In genomic region chr20:52191436-52192295, GRCh38 we compare ENCODE assay signal across 1 cellular context.
TF ChIP-seq lines count a peak whose summit lies in the region.

Gene ZFP64 (minus strand): TSS chr20:52191779. CDS start chr20:52191636, 143 bp downstream.

TF ChIP-seq in HepG2, 621 proteins besides CTCF, POLR2A, EP300 and RAD21 (continued from another document and continues in another):
- TF ChIP-seq GMEB2 (CRISPR knock-in tag; IDR thresholded peaks at IDR 0.05; ENCODE audit: low read depth) (no peak; the same call in 1 of the 2 replicates), KMT2A (CRISPR knock-in tag; IDR thresholded peaks at IDR 0.05) (peak; percentile 80), ZBTB39 (CRISPR knock-in tag; IDR thresholded peaks at IDR 0.05) (0 out of 2 replicates have a peak, but pooled peaks have one; percentile 17), ZEB1 (IDR thresholded peaks at IDR 0.05; ENCODE audit: insufficient replicate concordance, low read depth) (peak; percentile 31), KDM5A (IDR thresholded peaks at IDR 0.05; ENCODE audit: borderline replicate concordance, low read length) (peak; percentile 88; the same call in 1 of the 2 replicates), ZNF83 (CRISPR knock-in tag; IDR thresholded peaks at IDR 0.05; ENCODE audit: borderline replicate concordance) (peak; percentile 36; the same call in 1 of the 2 replicates), ZNF710 (CRISPR knock-in tag; IDR thresholded peaks at IDR 0.05; ENCODE audit: borderline replicate concordance) (peak; percentile 81; the same call in 1 of the 2 replicates), PAXIP1 (CRISPR knock-in tag; conservative IDR thresholded peaks at IDR 0.05) (peak; percentile 21; the same call in 1 of the 2 replicates), DDIT3 (CRISPR knock-in tag; IDR thresholded peaks at IDR 0.05) (0 out of 2 replicates have a peak, but pooled peaks have one; percentile 29), XRCC5 (optimal IDR thresholded peaks at IDR 0.05; ENCODE audit: low read length) (peak; percentile 98), ETV6 (CRISPR knock-in tag; conservative IDR thresholded peaks at IDR 0.05) (no peak; the same call in 1 of the 2 replicates), ZNF761 (CRISPR knock-in tag; conservative IDR thresholded peaks at IDR 0.05) (peak; percentile 86; the same call in 1 of the 2 replicates), ZFYVE20 (CRISPR knock-in tag; IDR thresholded peaks at IDR 0.05; ENCODE audit: borderline replicate concordance, low read depth) (0 out of 2 replicates have a peak, but pooled peaks have one; percentile 83), TGIF2 (CRISPR knock-in tag; IDR thresholded peaks at IDR 0.05) (no peak; the same call in 1 of the 2 replicates), YEATS4 (CRISPR knock-in tag; IDR thresholded peaks at IDR 0.05; ENCODE audit: borderline replicate concordance) (peak; percentile 95), GATAD2A (CRISPR knock-in tag; IDR thresholded peaks at IDR 0.05) (peak; percentile 53; the same call in 1 of the 2 replicates), ZNF234 (CRISPR knock-in tag; conservative IDR thresholded peaks at IDR 0.05) (no peak; the same call in none of the 2 replicates), ZNF34 (CRISPR knock-in tag; IDR thresholded peaks at IDR 0.05; ENCODE audit: borderline replicate concordance) (peak; percentile 11; the same call in 1 of the 2 replicates), SMC3 (IDR thresholded peaks at IDR 0.05; ENCODE audit: low read length) (peak; percentile 5; the same call in 1 of the 2 replicates), GPN1 (CRISPR knock-in tag; IDR thresholded peaks at IDR 0.05; ENCODE audit: borderline replicate concordance) (no peak), HMG20A (CRISPR knock-in tag; IDR thresholded peaks at IDR 0.05; ENCODE audit: borderline replicate concordance) (no peak; the same call in 1 of the 2 replicates), KDM4B (CRISPR knock-in tag; IDR thresholded peaks at IDR 0.05) (peak; percentile 78; the same call in 1 of the 2 replicates), ZNF530 (CRISPR knock-in tag; IDR thresholded peaks at IDR 0.05; ENCODE audit: low read depth) (peak; percentile 89; the same call in 1 of the 2 replicates), ELF3 (CRISPR knock-in tag; IDR thresholded peaks at IDR 0.05) (peak; percentile 90), PCBP2 (optimal IDR thresholded peaks at IDR 0.05; ENCODE audit: low read depth, low read length, poor library complexity, severe bottlenecking) (no peak), SNAPC5 (CRISPR knock-in tag; IDR thresholded peaks at IDR 0.05; ENCODE audit: borderline replicate concordance) (peak; percentile 89; the same call in 1 of the 2 replicates), HNRNPL (IDR thresholded peaks at IDR 0.05; ENCODE audit: low read depth, low read length) (peak; percentile 51; the same call in 1 of the 2 replicates), KLF13 (CRISPR knock-in tag; IDR thresholded peaks at IDR 0.05) (peak; percentile 96), SIX4 (CRISPR knock-in tag; IDR thresholded peaks at IDR 0.05) (peak; percentile 49; the same call in 1 of the 2 replicates), ZNF572 (CRISPR knock-in tag; IDR thresholded peaks at IDR 0.05) (no peak; the same call in 1 of the 2 replicates), ARNTL (CRISPR knock-in tag; IDR thresholded peaks at IDR 0.05) (peak; percentile 32; the same call in 1 of the 2 replicates), AHDC1 (CRISPR knock-in tag; IDR thresholded peaks at IDR 0.05; ENCODE audit: borderline replicate concordance) (peak; percentile 60; the same call in 1 of the 2 replicates), ZNF577 (CRISPR knock-in tag; IDR thresholded peaks at IDR 0.05; ENCODE audit: borderline replicate concordance, low read depth) (0 out of 2 replicates have a peak, but pooled peaks have one; percentile 58), SNAI1 (CRISPR knock-in tag; IDR thresholded peaks at IDR 0.05; ENCODE audit: borderline replicate concordance) (peak; percentile 49; the same call in 1 of the 2 replicates), ZNF224 (CRISPR knock-in tag; IDR thresholded peaks at IDR 0.05) (peak; percentile 80; the same call in 1 of the 2 replicates), ATF4 (CRISPR knock-in tag; IDR thresholded peaks at IDR 0.05) (peak in 1 of 2 experiments; percentile 60; a peak in 2 of 4 replicates)
